In genomic region chr6:161227004-161227950, GRCh38 we compare ENCODE assay signal across 1 cellular context.
TF ChIP-seq lines count a peak whose summit lies in the region.

No MANE protein-coding gene starts in this region.

TF ChIP-seq in K562, 482 proteins besides CTCF, POLR2A, EP300 and RAD21 (continued from another document):
- no peak for TF ChIP-seq IRF9 (tag; IDR thresholded peaks at IDR 0.05)
- no peak for TF ChIP-seq ATF4 (CRISPR knock-in tag; IDR thresholded peaks at IDR 0.05)
- TF ChIP-seq CC2D1A (IDR thresholded peaks at IDR 0.05): no peak
- TF ChIP-seq POLR2B (IDR thresholded peaks at IDR 0.05; ENCODE audit: low read depth, partially characterized antibody): no peak
- no peak for TF ChIP-seq HEY1 (CRISPR knock-in tag; IDR thresholded peaks at IDR 0.05; ENCODE audit: borderline replicate concordance)
- no peak for TF ChIP-seq SRSF9 (IDR thresholded peaks at IDR 0.05; ENCODE audit: borderline replicate concordance, low read depth, low read length)
- TF ChIP-seq TFE3 (CRISPR knock-in tag; IDR thresholded peaks at IDR 0.05): peak; percentile 89
- no peak for TF ChIP-seq CEBPG (CRISPR knock-in tag; IDR thresholded peaks at IDR 0.05)
- no peak for TF ChIP-seq CEBPG (tag; conservative IDR thresholded peaks at IDR 0.05 in 1 of 2, IDR thresholded peaks at IDR 0.05 in 1 of 2)
- no peak for TF ChIP-seq PCBP2 (IDR thresholded peaks at IDR 0.05; ENCODE audit: low read depth, low read length, poor library complexity, severe bottlenecking)
- TF ChIP-seq SMAD2 (IDR thresholded peaks at IDR 0.05; ENCODE audit: low read depth, low read length): no peak
- no peak for TF ChIP-seq JUNB (CRISPR knock-in tag; conservative IDR thresholded peaks at IDR 0.05)
- TF ChIP-seq SPI1 (IDR thresholded peaks at IDR 0.05; ENCODE audit: borderline replicate concordance, low read depth, low read length): no peak
- TF ChIP-seq MTF1 (CRISPR knock-in tag; IDR thresholded peaks at IDR 0.05; ENCODE audit: borderline replicate concordance): peak; percentile 59; the same call in 1 of the 2 replicates
- TF ChIP-seq VEZF1 (CRISPR knock-in tag; IDR thresholded peaks at IDR 0.05): no peak
- no peak for TF ChIP-seq FOXK2 (conservative IDR thresholded peaks at IDR 0.05 in 1 of 2, IDR thresholded peaks at IDR 0.05 in 1 of 2; ENCODE audit: low read depth in 2 of 2)
- TF ChIP-seq MAX (CRISPR knock-in tag; IDR thresholded peaks at IDR 0.05): no peak
- TF ChIP-seq OTX1 (CRISPR knock-in tag; IDR thresholded peaks at IDR 0.05): no peak
- TF ChIP-seq TCF15 (CRISPR knock-in tag; IDR thresholded peaks at IDR 0.05): no peak
- TF ChIP-seq ZBTB12 (CRISPR knock-in tag; IDR thresholded peaks at IDR 0.05): peak; percentile 21; the same call in 1 of the 2 replicates
- peak; percentile 51; the same call in 1 of the 2 replicates for TF ChIP-seq TOE1 (IDR thresholded peaks at IDR 0.05; ENCODE audit: borderline replicate concordance)
- no peak for TF ChIP-seq TOE1 (CRISPR knock-in tag; IDR thresholded peaks at IDR 0.05; ENCODE audit: borderline replicate concordance, low read depth)
- peak; percentile 10; the same call in 1 of the 2 replicates for TF ChIP-seq CREB1 (IDR thresholded peaks at IDR 0.05)
- TF ChIP-seq CREB1 (CRISPR knock-in tag; IDR thresholded peaks at IDR 0.05): no peak
- no peak for TF ChIP-seq THAP7 (CRISPR knock-in tag; IDR thresholded peaks at IDR 0.05)
- no peak for TF ChIP-seq ARNT (IDR thresholded peaks at IDR 0.05)
- TF ChIP-seq TEAD2 (tag; IDR thresholded peaks at IDR 0.05): no peak
- no peak for TF ChIP-seq RB1 (IDR thresholded peaks at IDR 0.05; ENCODE audit: low read depth)
- TF ChIP-seq RERE (CRISPR knock-in tag; IDR thresholded peaks at IDR 0.05; ENCODE audit: borderline replicate concordance): no peak
- no peak for TF ChIP-seq SREBF2 (CRISPR knock-in tag; IDR thresholded peaks at IDR 0.05)
- TF ChIP-seq ZNF12 (CRISPR knock-in tag; IDR thresholded peaks at IDR 0.05): no peak
- no peak for TF ChIP-seq MNT (conservative IDR thresholded peaks at IDR 0.05)
- no peak for TF ChIP-seq NEUROD1 (IDR thresholded peaks at IDR 0.05; ENCODE audit: borderline replicate concordance, low read depth, low read length, partially characterized antibody)
- no peak for TF ChIP-seq MAFK (IDR thresholded peaks at IDR 0.05; ENCODE audit: low read length)
- no peak for TF ChIP-seq GATAD2A (IDR thresholded peaks at IDR 0.05)
- TF ChIP-seq UBTF (IDR thresholded peaks at IDR 0.05; ENCODE audit: borderline replicate concordance in 1 of 2, low read depth in 2 of 2, low read length in 2 of 2): no peak
- no peak for TF ChIP-seq BDP1 (IDR thresholded peaks at IDR 0.05; ENCODE audit: insufficient read depth, insufficient read length)
- no peak for TF ChIP-seq TSC22D4 (tag; IDR thresholded peaks at IDR 0.05)
- TF ChIP-seq MEIS2 (IDR thresholded peaks at IDR 0.05; ENCODE audit: partially characterized antibody): no peak
